Comparison of ENCODE assay signal across 18 cellular contexts in the genomic region with DNA sequence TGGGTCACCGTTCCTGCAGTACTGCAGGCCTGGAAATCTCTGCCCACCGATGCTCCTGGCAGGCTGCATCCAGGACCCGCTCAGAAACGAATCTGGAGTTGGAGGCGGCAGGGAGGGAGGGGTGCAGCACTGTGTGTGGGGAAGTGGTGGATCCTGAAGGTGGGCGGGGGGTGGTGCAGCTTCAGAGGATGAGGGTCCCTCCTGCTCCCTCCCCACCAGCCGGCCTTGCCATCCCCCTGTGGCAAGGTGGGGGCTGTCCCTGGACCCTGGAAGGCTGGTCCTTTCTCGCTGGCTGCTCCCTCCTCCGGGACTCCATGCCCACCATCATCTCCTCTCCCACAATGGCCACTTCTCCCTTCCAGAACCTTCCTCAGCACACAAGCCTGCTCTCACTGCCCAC.
A peak's percentile ranks its signal among the peaks of the same experiment; 100 is the strongest.
DNase-seq lines count a peak whose midpoint lies in the region; ATAC-seq, FAIRE-seq and TF ChIP-seq lines count a peak whose summit lies in the region.
"Had no signal": no experiment of that assay in that cellular context is flagged by ENCODE, and none has a peak within 500 bp of the region (broad histone marks: within the 10 kb centered on the region; RNA-seq: fewer than 3 reads in every experiment).

No MANE protein-coding gene starts in this region.

- H2BK12ac ChIP-seq in H1 (ENCODE audit: low read depth, low read length) (no peak overlapping the region), neuronal stem cell (ENCODE audit: low read length) (no peak overlapping the region)

- H3K27ac Mint-ChIP-seq in stimulated activated memory B cell treated with anti-CD40 and anti-IgM and Interleukin-4, amounts not matched to agents 10 μg/mL and 1 μg/mL and 100 μg/mL, for 72 hours = no peak overlapping the region
- no peak overlapping the region for H3K27ac Mint-ChIP-seq in activated CD8-positive, alpha-beta T cell treated with anti-CD3 and anti-CD28 coated beads for 36 hours
- H3K27ac Mint-ChIP-seq: CD4-positive, alpha-beta memory T cell; GM23338 had no signal

- no peak for FAIRE-seq in H1 (lab: Jason Lieb, UNC)
- FAIRE-seq: A549, D721Med, G401.6, GM12891 had no signal

- no peak overlapping the region for H2BK120ac ChIP-seq in H1 (replicated peaks; ENCODE audit: low read depth, low read length)
- no peak overlapping the region for H2BK120ac ChIP-seq in neuronal stem cell (ENCODE audit: low read depth, low read length)

- no peak overlapping the region for H3K4ac ChIP-seq in H1 (replicated peaks; ENCODE audit: insufficient read length, low read depth, low read length)
- no peak overlapping the region for H3K4ac ChIP-seq in neuronal stem cell (ENCODE audit: low read length)

- intact Hi-C loops in sciatic nerve (cut with DNase I) = no loop called here
- intact Hi-C loops in activated CD8-positive, alpha-beta T cell treated with anti-CD3 and anti-CD28 coated beads for 36 hours (cut with micrococcal nuclease) = no loop called here

- no peak overlapping the region for H3K4me2 ChIP-seq in H1 (ENCODE audit: insufficient read depth in 1 of 2, low read depth in 2 of 2, low read length in 2 of 2)
- H3K4me2 ChIP-seq in neuronal stem cell (ENCODE audit: insufficient read depth, low read length, poor library complexity, severe bottlenecking) = no peak overlapping the region
- H3K4me2 ChIP-seq: A549, GM23338 had no signal

- H4K5ac ChIP-seq in H1 (ENCODE audit: insufficient read length, low read depth, low read length) = no peak overlapping the region

- H3K36me3 Mint-ChIP-seq in stimulated activated memory B cell treated with anti-CD40 and anti-IgM and Interleukin-4, amounts not matched to agents 10 μg/mL and 1 μg/mL and 100 μg/mL, for 72 hours = no peaks in the 10 kb centered on the region
- no peaks in the 10 kb centered on the region for H3K36me3 Mint-ChIP-seq in activated CD8-positive, alpha-beta T cell treated with anti-CD3 and anti-CD28 coated beads for 36 hours (ENCODE audit: low read depth)
- H3K36me3 Mint-ChIP-seq: CD4-positive, alpha-beta memory T cell had no signal

- no peaks in the 10 kb centered on the region; a peak in 1 of 4 replicates for H3K9me3 ChIP-seq in H1 (ENCODE audit: insufficient read depth in 2 of 2, low read depth in 1 of 2, low read length in 1 of 2)
- no peaks in the 10 kb centered on the region for H3K9me3 ChIP-seq in neuronal stem cell (replicated peaks in 1 of 2; ENCODE audit: control insufficient read depth in 2 of 2, insufficient read depth in 1 of 2, low read depth in 1 of 2, low read length in 2 of 2)
- H3K9me3 ChIP-seq: A549, BE2C had no signal

- H3K9ac ChIP-seq in H1 (replicated peaks in 1 of 4; ENCODE audit: extremely low read depth in 1 of 4, low read depth in 3 of 4, low read length in 3 of 4) (no peak overlapping the region), neuronal stem cell (ENCODE audit: low read depth, low read length, poor library complexity) (no peak overlapping the region)

- H2AK5ac ChIP-seq in H1 (ENCODE audit: low read depth, low read length) (no peak overlapping the region), neuronal stem cell (ENCODE audit: low read depth, low read length) (peak overlapping the region; percentile 5)

- H3K36me3 ChIP-seq in H1 (ENCODE audit: control insufficient read depth in 2 of 4, insufficient read depth in 4 of 4, low read length in 3 of 4) = peaks cover 0 to 9% (median 0%) of the 10 kb centered on the region in 4 experiments; a peak in 1 of 8 replicates
- H3K36me3 ChIP-seq in neuronal stem cell (replicated peaks in 1 of 2; ENCODE audit: control insufficient read depth in 2 of 2, insufficient read depth in 2 of 2, low read length in 2 of 2) = no peaks in the 10 kb centered on the region
- H3K36me3 ChIP-seq: BE2C, HAP-1 had no signal

- H3K4me3 ChIP-seq in H1 (ENCODE audit: extremely low read depth in 1 of 4, insufficient read depth in 2 of 4, low read depth in 3 of 4, low read length in 4 of 4) (no peak overlapping the region), neuronal stem cell (ENCODE audit: low read length in 2 of 2) (no peak overlapping the region)
- H3K4me3 ChIP-seq: A549, GM23338, HAP-1 had no signal

- TF ChIP-seq RAD21 in H1 (IDR thresholded peaks at IDR 0.05 in 1 of 2, conservative IDR thresholded peaks at IDR 0.05 in 1 of 2; ENCODE audit: low read depth in 2 of 2, low read length in 2 of 2) = no peak

- CTCF ChIA-PET in H1 (lab: Charles Lee; ENCODE audit: partially characterized antibody) = interaction anchor here (0.6 to 1.0 kb wide), 3 partner anchors 9 to 140 kb away, joined by 3 to 4 read pairs (median 3); no protein-coding TSS in a partner anchor
- CTCF ChIA-PET in activated CD8-positive, alpha-beta T cell treated with anti-CD3 and anti-CD28 coated beads for 36 hours (lab: Charles Lee) = no interaction called here

- no peak for TF ChIP-seq CTCF in H1 (IDR thresholded peaks at IDR 0.05; ENCODE audit: control extremely low read depth in 1 of 3, insufficient read depth in 1 of 3, low read depth in 1 of 3, low read length in 3 of 3)
- TF ChIP-seq CTCF in activated CD8-positive, alpha-beta T cell treated with anti-CD3 and anti-CD28 coated beads for 36 hours (IDR thresholded peaks at IDR 0.05) = no peak

- H3K14ac ChIP-seq in H1 (ENCODE audit: insufficient read length) (no peak overlapping the region), neuronal stem cell (ENCODE audit: low read length) (no peak overlapping the region)

- peaks cover 26% of the 10 kb centered on the region for H3K27me3 Mint-ChIP-seq in stimulated activated memory B cell treated with anti-CD40 and anti-IgM and Interleukin-4, amounts not matched to agents 10 μg/mL and 1 μg/mL and 100 μg/mL, for 72 hours
- H3K27me3 Mint-ChIP-seq in activated CD8-positive, alpha-beta T cell treated with anti-CD3 and anti-CD28 coated beads for 36 hours = no peaks in the 10 kb centered on the region

- no peak overlapping the region for H3K4me3 Mint-ChIP-seq in stimulated activated memory B cell treated with anti-CD40 and anti-IgM and Interleukin-4, amounts not matched to agents 10 μg/mL and 1 μg/mL and 100 μg/mL, for 72 hours
- no peak overlapping the region for H3K4me3 Mint-ChIP-seq in activated CD8-positive, alpha-beta T cell treated with anti-CD3 and anti-CD28 coated beads for 36 hours
- H3K4me3 Mint-ChIP-seq: CD4-positive, alpha-beta memory T cell; GM23338 had no signal

- H3K18ac ChIP-seq in H1 (ENCODE audit: extremely low read depth, low read length) (peak overlapping the region; percentile 5; the same call in 1 of the 2 replicates), neuronal stem cell (ENCODE audit: low read length) (peak overlapping the region; percentile 77)

- no peak for TF ChIP-seq POLR2A in H1 (IDR thresholded peaks at IDR 0.05; ENCODE audit: control extremely low read depth in 1 of 2, low read depth in 2 of 2, low read length in 2 of 2)

- H2BK15ac ChIP-seq in H1 (ENCODE audit: low read length) = 0 out of 2 replicates have a peak overlapping the region, but pooled peaks have one; percentile 25
- H2BK15ac ChIP-seq in neuronal stem cell (ENCODE audit: low read length) = no peak overlapping the region

- no peaks in the 10 kb centered on the region for H3K27me3 ChIP-seq in H1 (replicated peaks in 1 of 4; ENCODE audit: control insufficient read depth in 3 of 4, extremely low read depth in 1 of 4, insufficient read depth in 3 of 4, low read length in 3 of 4)
- no peaks in the 10 kb centered on the region for H3K27me3 ChIP-seq in neuronal stem cell (ENCODE audit: control insufficient read depth in 3 of 3, insufficient read depth in 3 of 3, low read depth in 1 of 3, low read length in 3 of 3)
- H3K27me3 ChIP-seq: BE2C had no signal

- H4K91ac ChIP-seq in H1 (replicated peaks; ENCODE audit: insufficient read length, low read length) (no peak overlapping the region), neuronal stem cell (ENCODE audit: low read depth, low read length, poor library complexity) (no peak overlapping the region)

- H2BK5ac ChIP-seq in H1 (ENCODE audit: low read depth, low read length) = no peak overlapping the region
- H2BK5ac ChIP-seq in neuronal stem cell (ENCODE audit: low read length) = no peak overlapping the region

- no peak overlapping the region for H2BK20ac ChIP-seq in H1 (ENCODE audit: low read length)

- H4K20me1 ChIP-seq in H1 (replicated peaks in 1 of 2; ENCODE audit: control insufficient read depth in 1 of 2, insufficient read depth in 2 of 2, low read length in 2 of 2) = no peaks in the 10 kb centered on the region

- DNase-seq in H1 (ENCODE audit: low read depth in 1 of 2, low spot score in 2 of 2) (no peak), neuronal stem cell (ENCODE audit: low spot score) (no peak), sciatic nerve (ENCODE audit: low spot score) (no peak), RKO (ENCODE audit: low spot score) (no peak), islet precursor cell (no peak)
- no peak for DNase-seq in activated CD8-positive, alpha-beta T cell treated with anti-CD3 and anti-CD28 coated beads for 36 hours
- DNase-seq: BE2C; CD4-positive, alpha-beta memory T cell; EL had no signal

- H3K79me1 ChIP-seq in H1 (ENCODE audit: low read depth, low read length) (no peaks in the 10 kb centered on the region; the same call in 1 of the 2 replicates), neuronal stem cell (ENCODE audit: low read depth, low read length) (no peaks in the 10 kb centered on the region)

- no peaks in the 10 kb centered on the region for H3K4me1 Mint-ChIP-seq in stimulated activated memory B cell treated with anti-CD40 and anti-IgM and Interleukin-4, amounts not matched to agents 10 μg/mL and 1 μg/mL and 100 μg/mL, for 72 hours
- H3K4me1 Mint-ChIP-seq in activated CD8-positive, alpha-beta T cell treated with anti-CD3 and anti-CD28 coated beads for 36 hours (ENCODE audit: low read depth) = no peaks in the 10 kb centered on the region
- H3K4me1 Mint-ChIP-seq: CD4-positive, alpha-beta memory T cell had no signal

- no peak overlapping the region for H3K27ac ChIP-seq in H1 (ENCODE audit: low read depth, low read length)
- H3K27ac ChIP-seq in neuronal stem cell (replicated peaks; ENCODE audit: low read length) = no peak overlapping the region
- H3K27ac ChIP-seq: C4-2B, HL-60 had no signal

- no peaks in the 10 kb centered on the region for H3K23me2 ChIP-seq in H1 (ENCODE audit: low read depth, low read length)

- peaks cover 0 to 6% (median under 1%) of the 10 kb centered on the region in 4 experiments; a peak in 3 of 7 replicates for H3K4me1 ChIP-seq in H1 (replicated peaks in 1 of 4; ENCODE audit: control insufficient read depth in 3 of 4, insufficient read depth in 4 of 4, low read length in 3 of 4)
- H3K4me1 ChIP-seq in neuronal stem cell (ENCODE audit: control insufficient read depth in 2 of 2, insufficient read depth in 1 of 2, low read depth in 1 of 2, low read length in 2 of 2) = peaks cover 0 to 9% of the 10 kb centered on the region in 2 donors
- H3K4me1 ChIP-seq: BE2C, HAP-1 had no signal

- H3K9me3 Mint-ChIP-seq in stimulated activated memory B cell treated with anti-CD40 and anti-IgM and Interleukin-4, amounts not matched to agents 10 μg/mL and 1 μg/mL and 100 μg/mL, for 72 hours = no peaks in the 10 kb centered on the region
- no peaks in the 10 kb centered on the region for H3K9me3 Mint-ChIP-seq in activated CD8-positive, alpha-beta T cell treated with anti-CD3 and anti-CD28 coated beads for 36 hours

- TF ChIP-seq EP300 in H1 (IDR thresholded peaks at IDR 0.05; ENCODE audit: borderline replicate concordance in 1 of 2, low read depth in 2 of 2, low read length in 2 of 2) = no peak

- ATAC-seq in stimulated activated memory B cell treated with anti-CD40 and anti-IgM and Interleukin-4, amounts not matched to agents 10 μg/mL and 1 μg/mL and 100 μg/mL, for 72 hours = peak; percentile 35
- ATAC-seq in sciatic nerve = no peak
- no peak for ATAC-seq in activated CD8-positive, alpha-beta T cell treated with anti-CD3 and anti-CD28 coated beads for 36 hours
- ATAC-seq: A549, GM23338 had no signal

- H3K79me2 ChIP-seq in H1 (ENCODE audit: control insufficient read depth in 1 of 2, insufficient read depth in 2 of 2, low read length in 2 of 2) = no peaks in the 10 kb centered on the region

- 90% methylated on average over 8 of the region's 9 CpGs; no CpG with 5 or more reads in 1 of the 2 experiments for WGBS in H1 (ENCODE audit: extremely low coverage in 1 of 2, insufficient coverage in 1 of 2, insufficient read length in 1 of 2, insufficient replicate concordance in 2 of 2, low coverage in 1 of 2, low lambda C conversion rate in 2 of 2, missing lambda C conversion rate in 1 of 2), 2 experiments
- WGBS in neuronal stem cell (ENCODE audit: extremely low coverage in 2 of 2, insufficient read length in 2 of 2, insufficient replicate concordance in 1 of 2), 2 donors = no CpG with 5 or more reads among the region's 9 CpGs

- no peak overlapping the region for H3K56ac ChIP-seq in H1 (replicated peaks; ENCODE audit: insufficient read length, low read depth, low read length)

- H2AFZ ChIP-seq in H1 (ENCODE audit: low read length) (no peak overlapping the region), neuronal stem cell (ENCODE audit: low read length) (no peak overlapping the region)
- H2AFZ ChIP-seq: GM23338 had no signal

- H4K8ac ChIP-seq in H1 (ENCODE audit: extremely low read depth, insufficient read depth, low read length) (no peak overlapping the region), neuronal stem cell (ENCODE audit: low read depth, low read length) (no peak overlapping the region)

- H3K23ac ChIP-seq in H1 (ENCODE audit: insufficient read length) (no peak overlapping the region), neuronal stem cell (ENCODE audit: low read depth, low read length, poor library complexity) (peak overlapping the region; percentile 80)

- POLR2A ChIA-PET in H1 (lab: Charles Lee; ENCODE audit: partially characterized antibody) = interaction anchor here (1.3 to 1.7 kb wide), 2 partner anchors 11 to 12 kb away, joined by 3 to 5 read pairs; no protein-coding TSS in a partner anchor
- POLR2A ChIA-PET in activated CD8-positive, alpha-beta T cell treated with anti-CD3 and anti-CD28 coated beads for 36 hours (lab: Charles Lee) = no interaction called here
